Comparison of ENCODE assay signal across 16 cellular contexts in the genomic region with DNA sequence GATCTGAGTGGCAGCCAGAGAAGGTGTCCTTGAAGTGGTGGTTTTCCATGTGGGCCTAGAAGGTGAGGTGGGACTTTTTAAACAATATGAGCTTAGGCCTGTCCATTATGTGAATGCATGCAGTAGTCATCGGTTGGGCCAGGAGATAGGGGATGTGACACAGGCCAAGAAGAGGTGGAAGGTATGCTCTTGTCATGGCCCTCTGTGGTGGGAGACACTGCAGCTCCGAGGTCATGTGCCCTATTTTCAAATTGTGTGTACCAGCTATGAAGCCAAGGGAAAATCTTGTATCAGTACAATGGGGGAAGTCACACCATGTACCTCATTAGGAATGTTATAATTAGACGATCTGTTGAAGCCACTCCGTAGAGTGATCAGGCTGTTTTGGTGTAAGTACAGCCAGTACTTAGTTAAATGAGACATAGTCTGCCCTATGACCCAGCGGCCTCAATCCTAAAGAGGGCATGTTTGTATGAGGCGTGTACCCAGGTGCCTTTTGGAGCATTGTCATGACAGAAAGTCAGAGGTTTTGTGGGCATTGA.
DNase-seq lines count a peak whose midpoint lies in the region; ATAC-seq and TF ChIP-seq lines count a peak whose summit lies in the region.
"Had no signal": no experiment of that assay in that cellular context is flagged by ENCODE, and none has a peak within 500 bp of the region (broad histone marks: within the 10 kb centered on the region; RNA-seq: fewer than 3 reads in every experiment).

No MANE protein-coding gene starts in this region.

- DNase-seq in Right ventricle myocardium superior (no peak), cardiac septum (ENCODE audit: low spot score) (no peak), left ventricle myocardium inferior (no peak), lung (ENCODE audit: low spot score) (no peak)
- DNase-seq in activated naive CD4-positive, alpha-beta T cell treated with Interleukin-2 at 50 U/mL for 16 hours, result no peak
- DNase-seq: AML-193; Caco-2; CD4-positive, alpha-beta T cell; GOT3; H7; HFFc6 had no signal

- 95 to 97% methylated on average over 6 of the region's 6 CpGs for WGBS in lung, 2 donors

- no peak for TF ChIP-seq CTCF in left ventricle myocardium inferior (IDR thresholded peaks at IDR 0.05; ENCODE audit: borderline replicate concordance)
- TF ChIP-seq CTCF in lung (IDR thresholded peaks at IDR 0.05; ENCODE audit: control extremely low read depth, extremely low read depth), result no peak

- intact Hi-C loops in Right ventricle myocardium superior (cut with DNase I) (no loop called here), cardiac septum (cut with DNase I) (no loop called here), left ventricle myocardium inferior (cut with micrococcal nuclease) (no loop called here)

- no peaks in the 10 kb centered on the region for H3K27me3 ChIP-seq in left ventricle myocardium inferior (ENCODE audit: low read depth)
- no peaks in the 10 kb centered on the region for H3K27me3 ChIP-seq in lung (ENCODE audit: control insufficient read depth, insufficient read depth)

- H3K4me3 ChIP-seq in left ventricle myocardium inferior (no peak overlapping the region), lung (no peak overlapping the region)
- H3K4me3 ChIP-seq: A549 had no signal

- H3K36me3 ChIP-seq in left ventricle myocardium inferior (no peaks in the 10 kb centered on the region), lung (ENCODE audit: control insufficient read depth in 2 of 2, insufficient read depth in 2 of 2, low read length in 2 of 2) (peaks cover 2 to 6% of the 10 kb centered on the region in 2 donors)

- H3K27ac ChIP-seq in left ventricle myocardium inferior (replicated peaks), result peak overlapping the region; percentile 53
- peak overlapping the region; percentile 12 to 18 for H3K27ac ChIP-seq in lung (ENCODE audit: low read depth in 1 of 2, low read length in 1 of 2)
- H3K27ac ChIP-seq: C4-2B had no signal

- ATAC-seq in Right ventricle myocardium superior (ENCODE audit: poor library complexity), result peak; percentile 71
- no peak for ATAC-seq in lung (ENCODE audit: insufficient read depth, low FRiP score)
- ATAC-seq in HG03457 (IDR thresholded peaks at IDR 0.05; ENCODE audit: unreplicated experiment), result no peak
- no peak for ATAC-seq in HG02840 (IDR thresholded peaks at IDR 0.05; ENCODE audit: low FRiP score, unreplicated experiment)
- ATAC-seq: A549, HCT116 had no signal

- H3K9me3 ChIP-seq in left ventricle myocardium inferior (replicated peaks) (no peaks in the 10 kb centered on the region), lung (ENCODE audit: control insufficient read depth in 2 of 2, insufficient read depth in 1 of 2, low read length in 1 of 2) (no peaks in the 10 kb centered on the region)
- H3K9me3 ChIP-seq: A549, Caco-2 had no signal

- H3K4me1 ChIP-seq in left ventricle myocardium inferior (peaks cover 26% of the 10 kb centered on the region), lung (ENCODE audit: control insufficient read depth in 2 of 2, insufficient read depth in 2 of 2, low read length in 2 of 2) (peaks cover 0 to 16% of the 10 kb centered on the region in 2 donors)
